8 cellular contexts compared by ENCODE assay signal in genomic region chr4:76949293-76950051, GRCh38. TPM values are rescaled to one million over a fixed set of nuclear protein-coding genes. Genes with fewer than 3 reads are reported as not detected.
A peak's percentile ranks its signal among the peaks of the same experiment; 100 is the strongest.
DNase-seq lines count a peak whose midpoint lies in the region; ATAC-seq, FAIRE-seq and TF ChIP-seq lines count a peak whose summit lies in the region.

SEPTIN11 (plus strand) TSS chr4:76949752; CDS start chr4:76949904, 152 bp downstream.

- in situ Hi-C loops in transverse colon (cut with MboI; ENCODE audit: low pct_ligation_motif_present in 1 of 4, low pct_unique_long_range_greater_than_20kb in 1 of 4, low sequenced_read_pairs in 3 of 4): loop anchor here in 1 of 4 donors (10.0 kb wide), 1 partner anchor 75 kb away; no protein-coding TSS in a partner anchor

- TF ChIP-seq CTCF in cardiac muscle cell (IDR thresholded peaks at IDR 0.05; ENCODE audit: low read depth, low read length): no peak
- TF ChIP-seq CTCF in transverse colon (IDR thresholded peaks at IDR 0.05): no peak

- H3K9me3 ChIP-seq in adipocyte (ENCODE audit: control insufficient read depth, low read length) (no peaks in the 10 kb centered on the region), cardiac muscle cell (ENCODE audit: low read depth) (no peaks in the 10 kb centered on the region), transverse colon (no peaks in the 10 kb centered on the region)

- intact Hi-C loops in transverse colon (cut with DNase I; ENCODE audit: low total_unique reads): loop anchor here (10.0 kb wide), 1 partner anchor 205 kb away; the partner anchor contains the start of gene CCNG2

- FAIRE-seq in GM12891 (lab: Jason Lieb, UNC): peak; percentile 94

- H3K36me3 ChIP-seq in adipocyte (ENCODE audit: control insufficient read depth, insufficient read depth, low read length, severe bottlenecking) (peaks cover 11% of the 10 kb centered on the region), cardiac muscle cell (no peaks in the 10 kb centered on the region), transverse colon (no peaks in the 10 kb centered on the region)

- H3K4me1 ChIP-seq in adipocyte (ENCODE audit: control insufficient read depth, insufficient read depth, low read length): peaks cover 41% of the 10 kb centered on the region
- peaks cover 9% of the 10 kb centered on the region for H3K4me1 ChIP-seq in cardiac muscle cell (ENCODE audit: low read depth)
- H3K4me1 ChIP-seq in transverse colon: peaks cover 8 to 39% (median 19%) of the 10 kb centered on the region in 4 donors

- ATAC-seq in HG02763 (IDR thresholded peaks at IDR 0.05; ENCODE audit: unreplicated experiment): peak; percentile 64

- no peak for TF ChIP-seq EP300 in transverse colon (IDR thresholded peaks at IDR 0.05; ENCODE audit: low read depth)

- H3K4me3 ChIP-seq in adipocyte (ENCODE audit: low read length) (peak within 1 kb of the TSS; percentile 89), cardiac muscle cell (peak within 1 kb of the TSS; percentile 60), transverse colon (peak within 1 kb of the TSS; percentile 64 to 91 (median 71))

- DNase-seq in GM12891 (ENCODE audit: insufficient read length, low spot score) (peak; percentile 85), NCI-H1417 (lab: John Stamatoyannopoulos, UW) (peak; percentile 95 to 97 (median 97)), SW480 (ENCODE audit: low spot score) (peak; percentile 87), adipocyte (ENCODE audit: low read depth) (peak; percentile 97), cardiac muscle cell (ENCODE audit: low read depth in 1 of 2, low spot score in 1 of 2) (peak; percentile 96 to 97), pons (ENCODE audit: low spot score) (peak; percentile 84), transverse colon (peak; percentile 94)

- 0% methylated on average over 45 of the region's 85 CpGs; no CpG with 5 or more reads in 1 of the 2 donors for WGBS in transverse colon (ENCODE audit: low coverage in 1 of 2), 2 donors

- TF ChIP-seq POLR2A in GM12891 (IDR thresholded peaks at IDR 0.05; ENCODE audit: low read depth, low read length): peak; percentile 88
- peak; percentile 94 for TF ChIP-seq POLR2A in transverse colon (IDR thresholded peaks at IDR 0.05)

- H3K27me3 ChIP-seq in adipocyte (replicated peaks; ENCODE audit: control insufficient read depth, insufficient read depth, low read length): no peaks in the 10 kb centered on the region
- H3K27me3 ChIP-seq in cardiac muscle cell: no peaks in the 10 kb centered on the region
- no peaks in the 10 kb centered on the region for H3K27me3 ChIP-seq in transverse colon

- H3K27ac ChIP-seq in cardiac muscle cell: peak within 1 kb of the TSS; percentile 91
- peak within 1 kb of the TSS; percentile 90 to 97 (median 94) for H3K27ac ChIP-seq in transverse colon

- H3K9ac ChIP-seq in adipocyte (ENCODE audit: low read length): peak within 1 kb of the TSS; percentile 98

TF ChIP-seq in GM12891, 5 proteins besides CTCF, POLR2A, EP300 and RAD21:
- TF ChIP-seq SPI1 (IDR thresholded peaks at IDR 0.05; ENCODE audit: low read depth, low read length) (no peak), POU2F2 (IDR thresholded peaks at IDR 0.05; ENCODE audit: low read depth, low read length) (peak; percentile 46), POLR2AphosphoS5 (IDR thresholded peaks at IDR 0.05; ENCODE audit: low read depth, low read length) (peak; percentile 90), PAX5 (IDR thresholded peaks at IDR 0.05; ENCODE audit: insufficient read depth, low read length, severe bottlenecking) (no peak), TAF1 (IDR thresholded peaks at IDR 0.05; ENCODE audit: low read depth, low read length) (peak; percentile 91)

RNA-seq across cellular contexts. Expression of gene SEPTIN11, which starts in this region (rescaled TPM):
- 38.3 TPM for polyA plus RNA-seq in GM12891 (2012; ENCODE audit: low read depth, missing spikeins)
- total RNA-seq in cardiac muscle cell (34.5 and 84.6 TPM in 2 replicates), transverse colon (100 to 1,000 TPM in 1 of 4 donors, 10 to 100 TPM in 3; 48.6 to 127 (median 78.8) TPM)
- 41.3 and 56.6 TPM in 2 replicates for polyA plus RNA-seq in cardiac muscle cell

Comparison
In these comparisons a context has a peak if more than half of its experiments do, and no peak if none do; other contexts are left out.
1. Peak in every context shown above with its lines: DNase-seq, ATAC-seq, H3K4me3 ChIP-seq and H3K27ac ChIP-seq.